In genomic region chr2:44715671-44716077, GRCh38 we compare ENCODE assay signal across 8 cellular contexts.
A peak's percentile ranks its signal among the peaks of the same experiment; 100 is the strongest.
DNase-seq lines count a peak whose midpoint lies in the region; ATAC-seq and TF ChIP-seq lines count a peak whose summit lies in the region.

No MANE protein-coding gene starts in this region.

- H3K4me3 ChIP-seq in LNCaP clone FGC (ENCODE audit: low read depth, low read length) (no peak overlapping the region), colonic mucosa (no peak overlapping the region)

- ATAC-seq in GM21786 (IDR thresholded peaks at IDR 0.05; ENCODE audit: unreplicated experiment) = no peak

- H3K9ac ChIP-seq in colonic mucosa (ENCODE audit: low read depth in 2 of 2, low read length in 2 of 2) = no peak overlapping the region

- H3K9me3 ChIP-seq in colonic mucosa = no peaks in the 10 kb centered on the region

- no peaks in the 10 kb centered on the region for H3K27me3 ChIP-seq in colonic mucosa

- DNase-seq in D341Med (ENCODE audit: low spot score) (peak; percentile 53), LNCaP clone FGC (ENCODE audit: low read depth) (no peak), amniotic epithelial cell (ENCODE audit: low read depth) (peak; percentile 26), left kidney (ENCODE audit: low read depth, low spot score) (peak; percentile 44), NCI-H128 (lab: John Stamatoyannopoulos, UW; ENCODE audit: unreplicated experiment) (no peak), colonic mucosa (no peak)
- DNase-seq in activated CD4-positive, alpha-beta T cell treated with anti-CD3 and anti-CD28 coated beads, Interleukin-2, amount 50 U/mL, for 48 hours = no peak

- intact Hi-C loops in colonic mucosa (cut with DNase I) = no loop called here

- no peak overlapping the region for H3K27ac ChIP-seq in colonic mucosa

- no peaks in the 10 kb centered on the region for H3K4me1 ChIP-seq in colonic mucosa

- H3K36me3 ChIP-seq in colonic mucosa = no peaks in the 10 kb centered on the region

- TF ChIP-seq CTCF in LNCaP clone FGC (IDR thresholded peaks at IDR 0.05; ENCODE audit: control insufficient read depth, extremely low read depth, insufficient read depth) (peak; percentile 33; the same call in 1 of the 2 replicates), colonic mucosa (IDR thresholded peaks at IDR 0.05) (no peak)

Comparison
In these comparisons a context has a peak if more than half of its experiments do, and no peak if none do; other contexts are left out.
1. DNase-seq: peak in D341Med (single experiment), amniotic epithelial cell (single experiment) and left kidney (single experiment); none in LNCaP clone FGC (single experiment), NCI-H128 (single experiment), colonic mucosa (single experiment) and activated CD4-positive, alpha-beta T cell treated with anti-CD3 and anti-CD28 coated beads, Interleukin-2, amount 50 U/mL, for 48 hours (0 of 2).